ENCODE assay signal across 2 cellular contexts in the genomic region with DNA sequence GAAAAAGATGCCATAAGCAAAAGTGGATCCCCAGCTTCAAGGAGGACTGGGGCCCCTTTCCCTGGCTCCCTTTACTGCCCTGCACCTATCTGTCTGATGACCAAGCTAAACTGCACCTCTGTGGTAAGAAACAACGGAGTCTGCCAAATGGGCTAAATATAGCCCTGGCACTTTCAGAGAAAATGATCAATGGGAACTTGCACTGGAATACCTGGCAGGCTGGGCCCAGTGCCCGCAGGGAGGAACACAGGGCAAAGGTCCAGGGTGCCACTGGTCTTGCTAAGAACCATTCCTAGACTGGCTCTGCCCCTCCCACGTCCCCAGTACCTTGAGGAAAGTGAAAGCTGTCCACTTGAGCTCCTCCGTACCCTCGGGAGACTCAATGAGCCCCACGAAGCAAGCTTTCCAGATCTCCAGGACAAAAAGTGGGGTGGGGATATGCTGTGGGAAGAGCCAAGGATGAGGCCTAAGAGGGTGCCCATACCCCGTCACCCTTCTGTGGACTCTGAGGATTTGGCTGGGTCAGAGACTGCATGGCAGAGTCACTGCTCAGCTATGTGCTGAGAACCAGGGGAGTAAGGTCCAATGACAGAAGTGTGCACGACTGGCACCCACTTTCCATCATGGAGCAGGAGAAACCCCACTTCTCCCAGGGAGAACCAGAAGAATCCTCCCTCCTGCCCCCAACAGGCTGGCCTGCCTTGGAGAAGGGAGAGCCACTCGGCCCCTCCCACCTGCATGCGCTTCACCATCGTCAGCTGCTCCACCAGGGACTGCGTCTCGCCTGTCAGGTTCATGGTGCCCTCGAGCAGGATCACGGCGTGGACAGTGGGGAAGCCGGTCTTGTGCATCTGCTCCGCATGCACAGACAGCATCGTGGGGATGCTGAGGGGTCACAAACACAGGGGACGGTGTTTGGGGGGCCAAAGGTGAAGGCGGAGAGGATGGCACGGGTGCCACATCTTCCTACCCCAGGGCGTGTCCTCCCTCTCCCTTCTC.
TF ChIP-seq lines count a peak whose summit lies in the region.

No MANE protein-coding gene starts in this region.

TF ChIP-seq in HepG2, 621 proteins besides CTCF, POLR2A, EP300 and RAD21:
- TF ChIP-seq ZFP37 (CRISPR knock-in tag; IDR thresholded peaks at IDR 0.05; ENCODE audit: borderline replicate concordance) = no peak
- TF ChIP-seq AGO2 (optimal IDR thresholded peaks at IDR 0.05; ENCODE audit: low read depth, low read length) = peak; percentile 35

TF ChIP-seq in SK-N-SH treated with all-trans-retinoic acid at 6 μM for 48 hours, 23 proteins besides CTCF, POLR2A, EP300 and RAD21:
- TF ChIP-seq ZC3H10 (CRISPR knock-in tag; IDR thresholded peaks at IDR 0.05) = no peak
- TF ChIP-seq ZNF70 (CRISPR knock-in tag; IDR thresholded peaks at IDR 0.05) = no peak
- TF ChIP-seq, protein P1, sequence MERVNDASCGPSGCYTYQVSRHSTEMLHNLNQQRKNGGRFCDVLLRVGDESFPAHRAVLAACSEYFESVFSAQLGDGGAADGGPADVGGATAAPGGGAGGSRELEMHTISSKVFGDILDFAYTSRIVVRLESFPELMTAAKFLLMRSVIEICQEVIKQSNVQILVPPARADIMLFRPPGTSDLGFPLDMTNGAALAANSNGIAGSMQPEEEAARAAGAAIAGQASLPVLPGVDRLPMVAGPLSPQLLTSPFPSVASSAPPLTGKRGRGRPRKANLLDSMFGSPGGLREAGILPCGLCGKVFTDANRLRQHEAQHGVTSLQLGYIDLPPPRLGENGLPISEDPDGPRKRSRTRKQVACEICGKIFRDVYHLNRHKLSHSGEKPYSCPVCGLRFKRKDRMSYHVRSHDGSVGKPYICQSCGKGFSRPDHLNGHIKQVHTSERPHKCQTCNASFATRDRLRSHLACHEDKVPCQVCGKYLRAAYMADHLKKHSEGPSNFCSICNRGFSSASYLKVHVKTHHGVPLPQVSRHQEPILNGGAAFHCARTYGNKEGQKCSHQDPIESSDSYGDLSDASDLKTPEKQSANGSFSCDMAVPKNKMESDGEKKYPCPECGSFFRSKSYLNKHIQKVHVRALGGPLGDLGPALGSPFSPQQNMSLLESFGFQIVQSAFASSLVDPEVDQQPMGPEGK (CRISPR knock-in tag; IDR thresholded peaks at IDR 0.05; ENCODE audit: borderline replicate concordance) = no peak
- TF ChIP-seq RARB (CRISPR knock-in tag; IDR thresholded peaks at IDR 0.05) = no peak
- TF ChIP-seq, protein P2, sequence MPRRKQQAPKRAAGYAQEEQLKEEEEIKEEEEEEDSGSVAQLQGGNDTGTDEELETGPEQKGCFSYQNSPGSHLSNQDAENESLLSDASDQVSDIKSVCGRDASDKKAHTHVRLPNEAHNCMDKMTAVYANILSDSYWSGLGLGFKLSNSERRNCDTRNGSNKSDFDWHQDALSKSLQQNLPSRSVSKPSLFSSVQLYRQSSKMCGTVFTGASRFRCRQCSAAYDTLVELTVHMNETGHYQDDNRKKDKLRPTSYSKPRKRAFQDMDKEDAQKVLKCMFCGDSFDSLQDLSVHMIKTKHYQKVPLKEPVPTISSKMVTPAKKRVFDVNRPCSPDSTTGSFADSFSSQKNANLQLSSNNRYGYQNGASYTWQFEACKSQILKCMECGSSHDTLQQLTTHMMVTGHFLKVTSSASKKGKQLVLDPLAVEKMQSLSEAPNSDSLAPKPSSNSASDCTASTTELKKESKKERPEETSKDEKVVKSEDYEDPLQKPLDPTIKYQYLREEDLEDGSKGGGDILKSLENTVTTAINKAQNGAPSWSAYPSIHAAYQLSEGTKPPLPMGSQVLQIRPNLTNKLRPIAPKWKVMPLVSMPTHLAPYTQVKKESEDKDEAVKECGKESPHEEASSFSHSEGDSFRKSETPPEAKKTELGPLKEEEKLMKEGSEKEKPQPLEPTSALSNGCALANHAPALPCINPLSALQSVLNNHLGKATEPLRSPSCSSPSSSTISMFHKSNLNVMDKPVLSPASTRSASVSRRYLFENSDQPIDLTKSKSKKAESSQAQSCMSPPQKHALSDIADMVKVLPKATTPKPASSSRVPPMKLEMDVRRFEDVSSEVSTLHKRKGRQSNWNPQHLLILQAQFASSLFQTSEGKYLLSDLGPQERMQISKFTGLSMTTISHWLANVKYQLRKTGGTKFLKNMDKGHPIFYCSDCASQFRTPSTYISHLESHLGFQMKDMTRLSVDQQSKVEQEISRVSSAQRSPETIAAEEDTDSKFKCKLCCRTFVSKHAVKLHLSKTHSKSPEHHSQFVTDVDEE (CRISPR knock-in tag; IDR thresholded peaks at IDR 0.05) = no peak
- no peak for TF ChIP-seq TCF4 (CRISPR knock-in tag; IDR thresholded peaks at IDR 0.05; ENCODE audit: borderline replicate concordance)
- no peak for TF ChIP-seq ZFP3 (CRISPR knock-in tag; IDR thresholded peaks at IDR 0.05)
- no peak for TF ChIP-seq GLIS3 (CRISPR knock-in tag; IDR thresholded peaks at IDR 0.05)
- TF ChIP-seq ZFP30 (CRISPR knock-in tag; IDR thresholded peaks at IDR 0.05) = no peak
- TF ChIP-seq, protein P3, sequence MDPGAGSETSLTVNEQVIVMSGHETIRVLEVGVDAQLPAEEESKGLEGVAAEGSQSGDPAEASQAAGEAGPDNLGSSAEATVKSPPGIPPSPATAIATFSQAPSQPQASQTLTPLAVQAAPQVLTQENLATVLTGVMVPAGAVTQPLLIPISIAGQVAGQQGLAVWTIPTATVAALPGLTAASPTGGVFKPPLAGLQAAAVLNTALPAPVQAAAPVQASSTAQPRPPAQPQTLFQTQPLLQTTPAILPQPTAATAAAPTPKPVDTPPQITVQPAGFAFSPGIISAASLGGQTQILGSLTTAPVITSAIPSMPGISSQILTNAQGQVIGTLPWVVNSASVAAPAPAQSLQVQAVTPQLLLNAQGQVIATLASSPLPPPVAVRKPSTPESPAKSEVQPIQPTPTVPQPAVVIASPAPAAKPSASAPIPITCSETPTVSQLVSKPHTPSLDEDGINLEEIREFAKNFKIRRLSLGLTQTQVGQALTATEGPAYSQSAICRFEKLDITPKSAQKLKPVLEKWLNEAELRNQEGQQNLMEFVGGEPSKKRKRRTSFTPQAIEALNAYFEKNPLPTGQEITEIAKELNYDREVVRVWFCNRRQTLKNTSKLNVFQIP (CRISPR knock-in tag; IDR thresholded peaks at IDR 0.05; ENCODE audit: borderline replicate concordance, low read depth) = no peak
- TF ChIP-seq, protein P4, sequence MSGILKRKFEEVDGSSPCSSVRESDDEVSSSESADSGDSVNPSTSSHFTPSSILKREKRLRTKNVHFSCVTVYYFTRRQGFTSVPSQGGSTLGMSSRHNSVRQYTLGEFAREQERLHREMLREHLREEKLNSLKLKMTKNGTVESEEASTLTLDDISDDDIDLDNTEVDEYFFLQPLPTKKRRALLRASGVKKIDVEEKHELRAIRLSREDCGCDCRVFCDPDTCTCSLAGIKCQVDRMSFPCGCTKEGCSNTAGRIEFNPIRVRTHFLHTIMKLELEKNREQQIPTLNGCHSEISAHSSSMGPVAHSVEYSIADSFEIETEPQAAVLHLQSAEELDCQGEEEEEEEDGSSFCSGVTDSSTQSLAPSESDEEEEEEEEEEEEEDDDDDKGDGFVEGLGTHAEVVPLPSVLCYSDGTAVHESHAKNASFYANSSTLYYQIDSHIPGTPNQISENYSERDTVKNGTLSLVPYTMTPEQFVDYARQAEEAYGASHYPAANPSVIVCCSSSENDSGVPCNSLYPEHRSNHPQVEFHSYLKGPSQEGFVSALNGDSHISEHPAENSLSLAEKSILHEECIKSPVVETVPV (CRISPR knock-in tag; IDR thresholded peaks at IDR 0.05) = no peak
- no peak for TF ChIP-seq CSDC2 (CRISPR knock-in tag; IDR thresholded peaks at IDR 0.05)
- TF ChIP-seq OSR1 (CRISPR knock-in tag; IDR thresholded peaks at IDR 0.05) = no peak
- TF ChIP-seq SNAI2 (CRISPR knock-in tag; IDR thresholded peaks at IDR 0.05) = no peak
- TF ChIP-seq ISL1 (CRISPR knock-in tag; IDR thresholded peaks at IDR 0.05) = no peak
- no peak for TF ChIP-seq BACH2 (CRISPR knock-in tag; IDR thresholded peaks at IDR 0.05; ENCODE audit: borderline replicate concordance)
- TF ChIP-seq ESRRG (CRISPR knock-in tag; IDR thresholded peaks at IDR 0.05) = no peak
